ENCODE assay signal across 21 cellular contexts in genomic region chr18:79694895-79695213, GRCh38.
"Had no signal": no experiment of that assay in that cellular context is flagged by ENCODE, and none has a peak within 500 bp of the region (broad histone marks: within the 10 kb centered on the region; RNA-seq: fewer than 3 reads in every experiment).

No MANE protein-coding gene starts in this region.

- H3K4me1 Mint-ChIP-seq: mesothelial cell of epicardium had no signal

- H3K4me3 Mint-ChIP-seq: activated naive CD8-positive, alpha-beta T cell treated with anti-CD3 and anti-CD28 coated beads for 36 hours; activated T-helper 17 cell treated with anti-CD3 and anti-CD28 coated beads, Interleukin-2, amount 50 U/mL, for 72 hours; mesothelial cell of epicardium; naive thymus-derived CD8-positive, alpha-beta T cell; stimulated activated effector memory CD8-positive, alpha-beta T cell treated with anti-CD3 and anti-CD28 coated beads, Interleukin-12 subunit alpha, Interleukin-12 subunit beta, amount 100 ng/mL, for 72 hours; T-cell had no signal

- H3K27ac ChIP-seq: coronary artery, esophagus squamous epithelium, gastrocnemius medialis, pancreas, thoracic aorta, upper lobe of left lung, WERI-Rb-1 had no signal

- H3K4me1 ChIP-seq: esophagus squamous epithelium, gastrocnemius medialis, pancreas, upper lobe of left lung had no signal

- H3K27me3 Mint-ChIP-seq: activated naive CD8-positive, alpha-beta T cell treated with anti-CD3 and anti-CD28 coated beads for 36 hours; activated T-helper 17 cell treated with anti-CD3 and anti-CD28 coated beads, Interleukin-2, amount 50 U/mL, for 72 hours; naive thymus-derived CD8-positive, alpha-beta T cell; T-cell had no signal

- DNase-seq: activated CD4-positive, alpha-beta T cell treated with anti-CD3 and anti-CD28 coated beads, Interleukin-2, amount 50 U/mL, for 1 hour; activated CD4-positive, CD25-positive, alpha-beta regulatory T cell treated with anti-CD3 and anti-CD28 coated beads, Interleukin-2, amount 50 U/mL, for 72 hours; activated naive CD8-positive, alpha-beta T cell treated with anti-CD3 and anti-CD28 coated beads for 36 hours; esophagus squamous epithelium; gastrocnemius medialis; hypothalamus; left ventricle myocardium superior; mammary epithelial cell; naive thymus-derived CD8-positive, alpha-beta T cell; right cardiac atrium; stimulated activated CD4-positive, alpha-beta T cell treated with anti-CD3 and anti-CD28 coated beads, Interleukin-1b, Interleukin-23, amount 100 ng/mL, for 48 hours; T-cell; WERI-Rb-1 had no signal

- H3K9me3 ChIP-seq: esophagus squamous epithelium, gastrocnemius medialis, pancreas, thoracic aorta, upper lobe of left lung had no signal

- H3K27ac Mint-ChIP-seq: activated naive CD8-positive, alpha-beta T cell treated with anti-CD3 and anti-CD28 coated beads for 36 hours; activated T-helper 17 cell treated with anti-CD3 and anti-CD28 coated beads, Interleukin-2, amount 50 U/mL, for 72 hours; mesothelial cell of epicardium; stimulated activated effector memory CD8-positive, alpha-beta T cell treated with anti-CD3 and anti-CD28 coated beads, Interleukin-12 subunit alpha, Interleukin-12 subunit beta, amount 100 ng/mL, for 72 hours; T-cell had no signal

- H3K4me3 ChIP-seq: coronary artery, esophagus squamous epithelium, gastrocnemius medialis, pancreas, thoracic aorta, upper lobe of left lung had no signal

- H3K27me3 ChIP-seq: esophagus squamous epithelium, gastrocnemius medialis, pancreas, upper lobe of left lung had no signal

- ATAC-seq: activated T-helper 17 cell treated with anti-CD3 and anti-CD28 coated beads, Interleukin-2, amount 50 U/mL, for 72 hours; gastrocnemius medialis; pancreas; SK-N-SH treated with all-trans-retinoic acid at 6 μM for 48 hours; stimulated activated effector memory CD8-positive, alpha-beta T cell treated with anti-CD3 and anti-CD28 coated beads, Interleukin-12 subunit alpha, Interleukin-12 subunit beta, amount 100 ng/mL, for 72 hours; T-cell had no signal

- H3K9me3 Mint-ChIP-seq: activated naive CD8-positive, alpha-beta T cell treated with anti-CD3 and anti-CD28 coated beads for 36 hours; activated T-helper 17 cell treated with anti-CD3 and anti-CD28 coated beads, Interleukin-2, amount 50 U/mL, for 72 hours; mesothelial cell of epicardium; naive thymus-derived CD8-positive, alpha-beta T cell; stimulated activated effector memory CD8-positive, alpha-beta T cell treated with anti-CD3 and anti-CD28 coated beads, Interleukin-12 subunit alpha, Interleukin-12 subunit beta, amount 100 ng/mL, for 72 hours; T-cell had no signal
